Comparison of ENCODE assay signal across 14 cellular contexts in the genomic region with DNA sequence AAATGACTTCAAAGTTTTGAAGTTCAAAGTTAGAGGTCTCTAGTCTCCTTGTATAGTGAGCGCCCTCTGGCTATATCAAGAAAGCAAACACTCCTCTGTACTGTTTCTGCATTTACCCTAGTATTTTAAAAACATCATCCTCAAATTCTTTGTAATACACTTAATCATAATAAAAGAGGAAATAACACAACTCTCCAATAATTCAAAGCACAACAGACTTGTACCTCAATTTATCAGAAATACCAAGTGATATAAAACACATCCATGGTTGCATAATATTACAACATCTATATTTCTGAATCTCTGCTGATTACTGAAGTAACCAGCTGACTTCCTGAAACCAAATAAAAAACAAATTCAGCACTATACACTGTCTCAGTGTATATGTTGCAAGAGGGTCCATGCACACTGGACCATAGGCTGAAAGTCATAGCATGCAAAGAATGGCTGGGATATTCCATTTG. TPM values are rescaled to one million over a fixed set of nuclear protein-coding genes. Genes with fewer than 3 reads are reported as not detected.
DNase-seq lines count a peak whose midpoint lies in the region; ATAC-seq, FAIRE-seq and TF ChIP-seq lines count a peak whose summit lies in the region.
"Had no signal": no experiment of that assay in that cellular context is flagged by ENCODE, and none has a peak within 500 bp of the region (broad histone marks: within the 10 kb centered on the region; RNA-seq: fewer than 3 reads in every experiment).

No MANE protein-coding gene starts in this region.

- H4K20me1 ChIP-seq in HCT116 (ENCODE audit: insufficient read depth) (no peaks in the 10 kb centered on the region), GM12878 (ENCODE audit: control insufficient read depth, insufficient read depth) (no peaks in the 10 kb centered on the region)
- H4K20me1 ChIP-seq: BLaER1 had no signal

- BruUV-seq in HCT116 (replicated peaks; lab: Mats Ljungman, UMichigan), result no TSS peak
- BruUV-seq in GM12878 (replicated peaks; lab: Mats Ljungman, UMichigan), result no TSS peak

- H3K27ac ChIP-seq in HCT116 (ENCODE audit: low read depth, low read length) (no peak overlapping the region), GM12878 (ENCODE audit: control insufficient read depth, insufficient read depth) (no peak overlapping the region)
- H3K27ac ChIP-seq: BLaER1 had no signal

- ATAC-seq in HCT116 (no peak), GM12878 (0 out of 3 replicates have a peak, but pooled peaks have one; percentile 38), left colon (peak; percentile 37), GM18861 (IDR thresholded peaks at IDR 0.05; ENCODE audit: unreplicated experiment) (no peak)
- ATAC-seq: natural killer cell treated with Interleukin-12 subunit alpha and Interleukin-12 subunit beta and Interleukin-15 and Interleukin-18, amount 100 ng/mL, for 72 hours; stimulated activated naive B cell treated with anti-CD40 and anti-IgM and Interleukin-4, amounts not matched to agents 10 μg/mL and 1 μg/mL and 100 μg/mL, for 72 hours had no signal

- H3K9ac ChIP-seq in HCT116 (ENCODE audit: low read length) (no peak overlapping the region), GM12878 (ENCODE audit: control insufficient read depth, insufficient read depth, low read length) (no peak overlapping the region)
- H3K9ac ChIP-seq: BLaER1 had no signal

- peak; percentile 10 to 27 (median 11); a peak in 1 of 6 replicates for TF ChIP-seq CTCF in HCT116 (IDR thresholded peaks at IDR 0.05 in 2 of 3, conservative IDR thresholded peaks at IDR 0.05 in 1 of 3; ENCODE audit: borderline replicate concordance in 1 of 3, insufficient read depth in 1 of 3, low read depth in 2 of 3, low read length in 2 of 3)
- peak in 1 of 3 experiments; percentile 24; a peak in 1 of 6 replicates for TF ChIP-seq CTCF in GM12878 (IDR thresholded peaks at IDR 0.05 in 2 of 3, conservative IDR thresholded peaks at IDR 0.05 in 1 of 3; ENCODE audit: control insufficient read depth in 2 of 3, extremely low read depth in 1 of 3, insufficient read depth in 1 of 3, low read depth in 3 of 3, low read length in 3 of 3)

- in situ Hi-C loops in GM12878 (cut with MboI), result no loop called here

- POLR2A ChIA-PET in HCT116 (lab: Charles Lee) (no interaction called here), GM12878 (lab: Charles Lee) (no interaction called here)

- no peaks in the 10 kb centered on the region for H3K4me1 ChIP-seq in HCT116 (ENCODE audit: control insufficient read depth in 1 of 2, insufficient read depth in 2 of 2, low read length in 2 of 2)
- no peaks in the 10 kb centered on the region for H3K4me1 ChIP-seq in GM12878 (ENCODE audit: control insufficient read depth, insufficient read depth, low read length)
- H3K4me1 ChIP-seq: BLaER1 had no signal

- SMC1A ChIA-PET in GM12878 (lab: Charles Lee; ENCODE audit: uncharacterized antibody, unreplicated experiment), result no interaction called here

- DNase-seq in HCT116 (ENCODE audit: low read depth, low spot score) (no peak), GM12878 (ENCODE audit: low read depth, low spot score) (no peak), left colon (no peak), D341Med (ENCODE audit: low spot score) (no peak), SW480 (ENCODE audit: low spot score) (no peak)
- DNase-seq in activated effector memory CD4-positive, alpha-beta T cell treated with Interleukin-2 at 50 U/mL for 16 hours, result no peak
- DNase-seq: NCI-H526; stimulated activated CD4-positive, alpha-beta T cell treated with anti-CD3 and anti-CD28 coated beads, Interleukin-1b, Interleukin-23, amount 100 ng/mL, for 48 hours; stimulated activated naive B cell treated with anti-CD40 and anti-IgM and Interleukin-4, amounts not matched to agents 10 μg/mL and 1 μg/mL and 100 μg/mL, for 72 hours had no signal

- H2AFZ ChIP-seq in HCT116 (ENCODE audit: low read depth, low read length, poor library complexity, severe bottlenecking), result no peak overlapping the region
- H2AFZ ChIP-seq in GM12878 (ENCODE audit: control insufficient read depth, low read depth, low read length), result no peak overlapping the region

- no peak for TF ChIP-seq EP300 in GM12878 (IDR thresholded peaks at IDR 0.05; ENCODE audit: borderline replicate concordance in 1 of 2, control insufficient read depth in 1 of 2, low read depth in 2 of 2, low read length in 2 of 2)

- TF ChIP-seq POLR2A in HCT116 (IDR thresholded peaks at IDR 0.05; ENCODE audit: borderline replicate concordance, extremely low read depth, insufficient read depth, insufficient read length) (no peak), GM12878 (IDR thresholded peaks at IDR 0.05; ENCODE audit: low read depth, low read length) (no peak)

- no peaks in the 10 kb centered on the region for H3K9me2 ChIP-seq in HCT116 (ENCODE audit: insufficient read depth)

- intact Hi-C loops in HCT116 (cut with micrococcal nuclease), result no loop called here
- intact Hi-C loops in GM12878 (cut with micrococcal nuclease; ENCODE audit: unreplicated experiment), result no loop called here
- intact Hi-C loops in left colon (cut with DNase I, micrococcal nuclease), result no loop called here

- CTCF ChIA-PET in HCT116 (lab: Charles Lee) (interaction anchor here (1.3 kb wide), 1 partner anchor 83 kb away, joined by 4 read pairs; no protein-coding TSS in a partner anchor), GM12878 (lab: Yijun Ruan, JAX) (interaction anchor here (0.6 kb wide), 1 partner anchor 24 kb away, joined by 3 read pairs; no protein-coding TSS in a partner anchor)

- H3K27me3 ChIP-seq in HCT116 (ENCODE audit: insufficient read depth, low read length) (no peaks in the 10 kb centered on the region), GM12878 (replicated peaks in 1 of 2; ENCODE audit: control insufficient read depth in 2 of 2, insufficient read depth in 2 of 2, low read length in 1 of 2) (no peaks in the 10 kb centered on the region)
- H3K27me3 ChIP-seq: BLaER1 had no signal

- H3K79me2 ChIP-seq in HCT116 (ENCODE audit: insufficient read depth, low read length) (no peaks in the 10 kb centered on the region; the same call in 1 of the 2 replicates), GM12878 (ENCODE audit: control insufficient read depth, insufficient read depth, low read length) (no peaks in the 10 kb centered on the region)

- no peak overlapping the region for H3K4me2 ChIP-seq in HCT116 (ENCODE audit: low read length)
- no peak overlapping the region for H3K4me2 ChIP-seq in GM12878 (ENCODE audit: control insufficient read depth, insufficient read depth)
- H3K4me2 ChIP-seq: BLaER1 had no signal

- WGBS in GM12878 (ENCODE audit: insufficient coverage, insufficient replicate concordance, low lambda C conversion rate, missing lambda C conversion rate), result 7% methylated on average over 1 of the region's 1 CpG

- H3K9me3 ChIP-seq in HCT116 (ENCODE audit: control insufficient read depth in 1 of 2, insufficient read depth in 1 of 2, low read depth in 1 of 2, low read length in 2 of 2) (no peaks in the 10 kb centered on the region), GM12878 (replicated peaks; ENCODE audit: control insufficient read depth, insufficient read depth, low read length) (no peaks in the 10 kb centered on the region)
- H3K9me3 ChIP-seq: BLaER1, HAP-1 had no signal

- H3K36me3 ChIP-seq in HCT116 (ENCODE audit: control insufficient read depth in 1 of 2, insufficient read depth in 2 of 2, low read length in 2 of 2) (no peaks in the 10 kb centered on the region), GM12878 (ENCODE audit: control insufficient read depth in 2 of 2, insufficient read depth in 2 of 2, low read length in 1 of 2) (no peaks in the 10 kb centered on the region)
- H3K36me3 ChIP-seq: BLaER1, HAP-1 had no signal

- H3K4me3 ChIP-seq in HCT116 (replicated peaks in 1 of 2; ENCODE audit: low read depth in 1 of 2, low read length in 2 of 2) (no peak overlapping the region), GM12878 (no peak overlapping the region)
- H3K4me3 ChIP-seq: BLaER1, HAP-1 had no signal

- RAD21 ChIA-PET in HCT116 (lab: Charles Lee; ENCODE audit: low non-redundant PET in 1 of 2, low total read pairs in 2 of 2, uncharacterized antibody in 2 of 2, unreplicated experiment in 2 of 2), result no interaction called here
- RAD21 ChIA-PET in GM12878 (lab: Charles Lee; ENCODE audit: unreplicated experiment), result interaction anchor here (1.6 kb wide), 1 partner anchor 83 kb away, joined by 5 read pairs; no protein-coding TSS in a partner anchor

- TF ChIP-seq RAD21 in HCT116 (IDR thresholded peaks at IDR 0.05; ENCODE audit: low read depth) (peak; percentile 33; the same call in 1 of the 2 replicates), GM12878 (IDR thresholded peaks at IDR 0.05; ENCODE audit: insufficient read depth, low read depth, low read length) (no peak)

- FAIRE-seq in A204.1 (lab: Jason Lieb, UNC) (peak; percentile 65), GM12878 (lab: Jason Lieb, UNC) (no peak)

TF ChIP-seq in HCT116, 20 proteins besides CTCF, POLR2A, EP300 and RAD21 (continues in another document):
- TF ChIP-seq FOSL1 (IDR thresholded peaks at IDR 0.05; ENCODE audit: low read depth), result no peak

TF ChIP-seq in GM12878, 131 proteins besides CTCF, POLR2A, EP300 and RAD21 (continues in another document):
- TF ChIP-seq KAT2A (conservative IDR thresholded peaks at IDR 0.05; ENCODE audit: control insufficient read depth, low read depth, low read length) (no peak), ATF7 (IDR thresholded peaks at IDR 0.05; ENCODE audit: low read depth) (no peak), BACH1 (IDR thresholded peaks at IDR 0.05; ENCODE audit: borderline replicate concordance) (no peak), TCF7 (IDR thresholded peaks at IDR 0.05; ENCODE audit: borderline replicate concordance) (no peak)

RNA-seq across cellular contexts. Expression of a gene that starts 12.5 kb away (rescaled TPM):
- 25.8 TPM for total RNA-seq in HCT116 (2021; ENCODE audit: unreplicated experiment)
- polyA plus RNA-seq in HCT116 (2012), result 15.3 and 20.7 TPM in 2 replicates
- not detected in 2 replicates for total RNA-seq in GM12878 (2013; cell fraction: nucleolus; rRNA removed)
- 0.06 TPM in 1 of 2 replicates, not detected in the other for total RNA-seq in GM12878 (2014; rRNA removed)
- not detected in 2 replicates for total RNA-seq in GM12878 (2014; rRNA removed; fragmentation: Illumina TruSeq; extraction: Trizol)
- 0.21 and 0.56 TPM in 2 replicates for total RNA-seq in GM12878 (2021)
- polyA plus RNA-seq in GM12878 (2011; ENCODE audit: low read depth), result 0.33 TPM
- 0.45 and 0.72 TPM in 2 replicates for polyA plus RNA-seq in GM12878 (2011; rRNA removed)
- polyA plus RNA-seq in GM12878 (2011; cell fraction: cytosol; rRNA removed), result 0.18 and 0.20 TPM in 2 replicates
- polyA plus RNA-seq in GM12878 (2011; cell fraction: nucleus; rRNA removed), result 0.15 and 0.18 TPM in 2 replicates
- polyA plus RNA-seq in GM12878 (2012), result 0.32 and 0.39 TPM in 2 replicates
- 0.03 TPM in 1 of 2 replicates, not detected in the other for polyA plus RNA-seq in GM12878 (2014; fragmentation: Illumina TruSeq; extraction: Trizol)
- polyA plus RNA-seq in GM12878 (2014; fragmentation: Nextera tagmentation; extraction: Ambion mirVana), result not detected
- not detected in 2 replicates for polyA plus RNA-seq in GM12878 (2014; rRNA removed)
- under 1 TPM; 0.25 to 0.40 TPM for polyA plus RNA-seq in GM12878 (2016; fragmentation: Nextera tagmentation; extraction: Ambion mirVana)
- polyA minus RNA-seq in GM12878 (2011; rRNA and poly(A)+ RNA removed), result 0.37 TPM in 1 of 2 replicates, not detected in the other
- not detected in 2 replicates for polyA minus RNA-seq in GM12878 (2011; cell fraction: cytosol; rRNA and poly(A)+ RNA removed)
- polyA minus RNA-seq in GM12878 (2011; cell fraction: nucleus; rRNA and poly(A)+ RNA removed), result 0.24 and 0.29 TPM in 2 replicates
- total RNA-seq in left colon, result 100 to 1,000 TPM in 1 of 2 donors, 10 to 100 TPM in 1; 89.6 to 136 TPM

Comparison
In these comparisons a context has a peak if more than half of its experiments do, and no peak if none do; other contexts are left out.
1. ATAC-seq: peak in GM12878 (single experiment) and left colon (single experiment); none in HCT116 (single experiment) and GM18861 (single experiment).
2. RNA of a gene that starts 12.5 kb away (total RNA-seq): 89.6 to 136 TPM in left colon and 25.8 TPM in HCT116 (single experiment); 0.06 to 0.56 TPM in GM12878; every median in the first group is over 10 times any median in the second.